Comparison of ENCODE assay signal across 18 cellular contexts in genomic region chr1:178048883-178049282, GRCh38. TPM values are rescaled to one million over a fixed set of nuclear protein-coding genes. Genes with fewer than 3 reads are reported as not detected.
"Had no signal": no experiment of that assay in that cellular context is flagged by ENCODE, and none has a peak within 500 bp of the region (broad histone marks: within the 10 kb centered on the region; RNA-seq: fewer than 3 reads in every experiment).

No MANE protein-coding gene starts in this region.

- H3K27me3 ChIP-seq: thyroid gland had no signal

- DNase-seq: activated B cell treated with CpG ODN at 0.5 μM for 24 hours; activated CD4-positive, alpha-beta T cell treated with anti-CD3 and anti-CD28 coated beads for 36 hours; activated CD4-positive, alpha-beta T cell treated with anti-CD3 and anti-CD28 coated beads, Interleukin-2, amount 50 U/mL, for 48 hours; activated naive CD4-positive, alpha-beta T cell treated with Interleukin-2 at 50 U/mL for 16 hours; activated naive CD8-positive, alpha-beta T cell treated with anti-CD3 and anti-CD28 coated beads for 36 hours; activated T-cell treated with anti-CD3 and anti-CD28 coated beads, Interleukin-2, amount 50 U/mL, for 48 hours; amniotic stem cell; cortex of kidney; endodermal cell; immature natural killer cell; naive thymus-derived CD8-positive, alpha-beta T cell; stimulated activated CD4-positive, alpha-beta T cell treated with anti-CD3 and anti-CD28 coated beads, Interleukin-4, amount 100 ng/mL, for 4 hours; stimulated activated naive CD8-positive, alpha-beta T cell treated with anti-CD3 and anti-CD28 coated beads, Interleukin-15, Interleukin-2, amounts not matched to agents 100 U/mL and 50 U/mL, for 24 hours; T-helper 17 cell; thyroid gland had no signal

- ATAC-seq: activated CD4-positive, alpha-beta T cell treated with anti-CD3 and anti-CD28 coated beads for 36 hours; left lobe of liver; naive thymus-derived CD8-positive, alpha-beta T cell; stimulated activated naive CD8-positive, alpha-beta T cell treated with anti-CD3 and anti-CD28 coated beads, Interleukin-15, Interleukin-2, amounts not matched to agents 100 U/mL and 50 U/mL, for 24 hours; T-helper 17 cell had no signal

- H3K36me3 ChIP-seq: prostate gland, thyroid gland had no signal

- H3K9me3 ChIP-seq: prostate gland, thyroid gland had no signal

- H3K27ac ChIP-seq: prostate gland, thyroid gland had no signal

- H3K4me1 ChIP-seq: prostate gland had no signal

- H3K4me3 ChIP-seq: lung, prostate gland, thyroid gland had no signal

RNA-seq across cellular contexts. Expression of gene RASAL2, which starts 45.0 kb away (rescaled TPM):
- total RNA-seq: activated CD4-positive, alpha-beta T cell treated with anti-CD3 and anti-CD28 coated beads for 36 hours; activated naive CD8-positive, alpha-beta T cell treated with anti-CD3 and anti-CD28 coated beads for 36 hours; naive thymus-derived CD8-positive, alpha-beta T cell had no signal
- polyA plus RNA-seq: immature natural killer cell; naive thymus-derived CD8-positive, alpha-beta T cell had no signal
